39 cellular contexts compared by ENCODE assay signal in the genomic region with DNA sequence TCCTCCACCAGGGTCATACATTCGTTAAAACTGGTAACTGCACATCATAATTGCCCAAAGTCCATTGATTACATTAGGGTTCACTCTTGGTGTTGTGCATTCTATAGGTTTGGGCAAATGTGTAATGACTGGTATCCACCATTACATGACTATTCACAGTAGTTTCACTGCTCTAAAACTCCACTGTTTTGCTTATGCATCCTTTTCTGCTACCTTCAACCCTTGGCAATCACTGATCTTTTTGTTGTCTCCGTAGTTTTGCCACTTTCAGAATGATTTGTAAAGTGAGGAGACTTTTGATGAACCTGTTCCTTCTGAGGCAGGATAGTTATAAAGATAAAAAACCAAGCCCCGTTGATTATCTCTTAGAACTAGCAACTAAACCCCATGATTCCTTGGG.
"Had no signal": no experiment of that assay in that cellular context is flagged by ENCODE, and none has a peak within 500 bp of the region (broad histone marks: within the 10 kb centered on the region; RNA-seq: fewer than 3 reads in every experiment).

No MANE protein-coding gene starts in this region.

- H3K36me3 ChIP-seq: adrenal gland, ascending aorta, brain microvascular endothelial cell, breast epithelium, cardiac muscle cell had no signal

- H3K27me3 ChIP-seq: adrenal gland, ascending aorta, body of pancreas, brain microvascular endothelial cell, breast epithelium, cardiac muscle cell had no signal

- H3K9me3 Mint-ChIP-seq: activated naive CD4-positive, alpha-beta T cell treated with anti-CD3 and anti-CD28 coated beads for 36 hours; activated naive CD4-positive, alpha-beta T cell treated with anti-CD3 and anti-CD28 coated beads, Interleukin-2, amount 10 ng/mL, durations not matched to agents 7 days and 5 days; activated naive CD4-positive, alpha-beta T cell treated with anti-CD3 and anti-CD28 coated beads, Interleukin-2, amount 50 U/mL, for 24 hours; activated naive CD8-positive, alpha-beta T cell treated with anti-CD3 and anti-CD28 coated beads for 36 hours; activated naive CD8-positive, alpha-beta T cell treated with anti-CD3 and anti-CD28 coated beads, Interleukin-2, amount 10 ng/mL, durations not matched to agents 7 days and 5 days; activated T-cell treated with anti-CD3 and anti-CD28 coated beads, Interleukin-2, amount 50 U/mL, for 24 hours; activated T-cell treated with anti-CD3 and anti-CD28 coated beads, Interleukin-2, amount 50 U/mL, for 4 hours; activated T-cell treated with anti-CD3 and anti-CD28 coated beads, Interleukin-2, amount 50 U/mL, for 72 hours; activated T-helper 1 cell treated with anti-CD3 and anti-CD28 coated beads, Interleukin-12 subunit alpha, Interleukin-12 subunit beta, Interleukin-2, Interleukin-4 antibody, amounts not matched to agents 30 ng/mL and 10 ng/mL and 1 ng/mL, durations not matched to agents 14 hours and 24 hours and 36 hours; activated T-helper 17 cell treated with anti-CD3 and anti-CD28 coated beads, Interleukin-2, amount 50 U/mL, for 72 hours; activated T-helper 2 cell treated with anti-CD3 and anti-CD28 coated beads, Interferon-gamma antibody, Interleukin-2, Interleukin-4, amounts not matched to agents 10 μg/mL and 5 μg/mL and 100 μg/mL, durations not matched to agents 14 hours and 24 hours and 36 hours; brain; central memory CD8-positive, alpha-beta T cell had no signal

- DNase-seq: activated effector memory CD4-positive, alpha-beta T cell treated with anti-CD3 and anti-CD28 coated beads, Interleukin-2, amount 50 U/mL, for 16 hours; activated effector memory CD4-positive, alpha-beta T cell treated with Interleukin-2 at 50 U/mL for 16 hours; activated gamma-delta T cell; activated gamma-delta T cell treated with Interleukin-2 at 50 U/mL for 16 hours; activated naive CD4-positive, alpha-beta T cell; activated naive CD4-positive, alpha-beta T cell treated with anti-CD3 and anti-CD28 coated beads for 36 hours; activated naive CD4-positive, alpha-beta T cell treated with anti-CD3 and anti-CD28 coated beads, Interleukin-2, amount 10 ng/mL, durations not matched to agents 7 days and 5 days; activated naive CD4-positive, alpha-beta T cell treated with anti-CD3 and anti-CD28 coated beads, Interleukin-2, amount 50 U/mL, for 16 hours; activated naive CD4-positive, alpha-beta T cell treated with Interleukin-2 at 50 U/mL for 16 hours; activated naive CD8-positive, alpha-beta T cell treated with anti-CD3 and anti-CD28 coated beads for 36 hours; activated naive CD8-positive, alpha-beta T cell treated with anti-CD3 and anti-CD28 coated beads, Interleukin-2, amount 10 ng/mL, durations not matched to agents 7 days and 5 days; activated T-cell treated with anti-CD3 and anti-CD28 coated beads, Interleukin-2, amount 50 U/mL, for 24 hours; activated T-cell treated with anti-CD3 and anti-CD28 coated beads, Interleukin-2, amount 50 U/mL, for 4 hours; activated T-cell treated with anti-CD3 and anti-CD28 coated beads, Interleukin-2, amount 50 U/mL, for 48 hours; activated T-cell treated with anti-CD3 and anti-CD28 coated beads, Interleukin-2, amount 50 U/mL, for 72 hours; adrenal gland; amniotic stem cell; amygdala; anterior cingulate cortex; aorta; body of pancreas; brain microvascular endothelial cell; caudate nucleus; central memory CD4-positive, alpha-beta T cell; cerebellar nuclear complex had no signal

- ATAC-seq: activated naive CD4-positive, alpha-beta T cell treated with anti-CD3 and anti-CD28 coated beads, Interleukin-2, amount 50 U/mL, for 72 hours; activated T-cell treated with anti-CD3 and anti-CD28 coated beads, Interleukin-2, amount 50 U/mL, for 4 hours; activated T-helper 17 cell treated with anti-CD3 and anti-CD28 coated beads, Interleukin-2, amount 50 U/mL, for 72 hours; body of pancreas had no signal

- H3K4me1 Mint-ChIP-seq: activated naive CD4-positive, alpha-beta T cell treated with anti-CD3 and anti-CD28 coated beads, Interleukin-2, amount 10 ng/mL, durations not matched to agents 7 days and 5 days; activated naive CD4-positive, alpha-beta T cell treated with anti-CD3 and anti-CD28 coated beads, Interleukin-2, amount 50 U/mL, for 24 hours; activated naive CD8-positive, alpha-beta T cell treated with anti-CD3 and anti-CD28 coated beads for 36 hours; activated naive CD8-positive, alpha-beta T cell treated with anti-CD3 and anti-CD28 coated beads, Interleukin-2, amount 10 ng/mL, durations not matched to agents 7 days and 5 days; activated T-helper 17 cell treated with anti-CD3 and anti-CD28 coated beads, Interleukin-2, amount 50 U/mL, for 72 hours; central memory CD8-positive, alpha-beta T cell had no signal

- H3K4me3 Mint-ChIP-seq: activated naive CD4-positive, alpha-beta T cell treated with anti-CD3 and anti-CD28 coated beads for 36 hours; activated naive CD4-positive, alpha-beta T cell treated with anti-CD3 and anti-CD28 coated beads, Interleukin-2, amount 10 ng/mL, durations not matched to agents 7 days and 5 days; activated naive CD4-positive, alpha-beta T cell treated with anti-CD3 and anti-CD28 coated beads, Interleukin-2, amount 50 U/mL, for 24 hours; activated naive CD8-positive, alpha-beta T cell; activated naive CD8-positive, alpha-beta T cell treated with anti-CD3 and anti-CD28 coated beads for 36 hours; activated naive CD8-positive, alpha-beta T cell treated with anti-CD3 and anti-CD28 coated beads, Interleukin-2, amount 10 ng/mL, durations not matched to agents 7 days and 5 days; activated T-cell treated with anti-CD3 and anti-CD28 coated beads, Interleukin-2, amount 50 U/mL, for 24 hours; activated T-cell treated with anti-CD3 and anti-CD28 coated beads, Interleukin-2, amount 50 U/mL, for 4 hours; activated T-cell treated with anti-CD3 and anti-CD28 coated beads, Interleukin-2, amount 50 U/mL, for 72 hours; activated T-helper 1 cell treated with anti-CD3 and anti-CD28 coated beads, Interleukin-12 subunit alpha, Interleukin-12 subunit beta, Interleukin-2, Interleukin-4 antibody, amounts not matched to agents 30 ng/mL and 10 ng/mL and 1 ng/mL, durations not matched to agents 14 hours and 24 hours and 36 hours; activated T-helper 17 cell treated with anti-CD3 and anti-CD28 coated beads, Interleukin-2, amount 50 U/mL, for 72 hours; brain; central memory CD8-positive, alpha-beta T cell had no signal

- FAIRE-seq: astrocyte, bronchial epithelial cell, colon had no signal

- H3K4me1 ChIP-seq: adrenal gland, ascending aorta, breast epithelium had no signal

- H3K4me3 ChIP-seq: adrenal gland, ascending aorta, body of pancreas, breast epithelium, cardiac muscle cell had no signal

- H3K27ac ChIP-seq: adrenal gland, ascending aorta, body of pancreas, brain microvascular endothelial cell, breast epithelium, cardiac muscle cell had no signal

- H3K27me3 Mint-ChIP-seq: activated naive CD4-positive, alpha-beta T cell treated with anti-CD3 and anti-CD28 coated beads, Interleukin-2, amount 10 ng/mL, durations not matched to agents 7 days and 5 days; activated naive CD4-positive, alpha-beta T cell treated with anti-CD3 and anti-CD28 coated beads, Interleukin-2, amount 50 U/mL, for 24 hours; central memory CD8-positive, alpha-beta T cell had no signal

- H3K9me3 ChIP-seq: adrenal gland, ascending aorta, body of pancreas, breast epithelium had no signal

- H3K27ac Mint-ChIP-seq: activated naive CD4-positive, alpha-beta T cell treated with anti-CD3 and anti-CD28 coated beads for 36 hours; activated naive CD4-positive, alpha-beta T cell treated with anti-CD3 and anti-CD28 coated beads, Interleukin-2, amount 10 ng/mL, durations not matched to agents 7 days and 5 days; activated naive CD4-positive, alpha-beta T cell treated with anti-CD3 and anti-CD28 coated beads, Interleukin-2, amount 50 U/mL, for 24 hours; activated naive CD4-positive, alpha-beta T cell treated with anti-CD3 and anti-CD28 coated beads, Interleukin-2, amount 50 U/mL, for 72 hours; activated naive CD8-positive, alpha-beta T cell; activated naive CD8-positive, alpha-beta T cell treated with anti-CD3 and anti-CD28 coated beads for 36 hours; activated naive CD8-positive, alpha-beta T cell treated with anti-CD3 and anti-CD28 coated beads, Interleukin-2, amount 10 ng/mL, durations not matched to agents 7 days and 5 days; activated T-cell treated with anti-CD3 and anti-CD28 coated beads, Interleukin-2, amount 50 U/mL, for 24 hours; activated T-cell treated with anti-CD3 and anti-CD28 coated beads, Interleukin-2, amount 50 U/mL, for 72 hours; activated T-helper 1 cell treated with anti-CD3 and anti-CD28 coated beads, Interleukin-12 subunit alpha, Interleukin-12 subunit beta, Interleukin-2, Interleukin-4 antibody, amounts not matched to agents 30 ng/mL and 10 ng/mL and 1 ng/mL, durations not matched to agents 14 hours and 24 hours and 36 hours; activated T-helper 17 cell treated with anti-CD3 and anti-CD28 coated beads, Interleukin-2, amount 50 U/mL, for 72 hours; activated T-helper 2 cell treated with anti-CD3 and anti-CD28 coated beads, Interferon-gamma antibody, Interleukin-2, Interleukin-4, amounts not matched to agents 10 μg/mL and 5 μg/mL and 100 μg/mL, durations not matched to agents 14 hours and 24 hours and 36 hours; brain had no signal

- H3K36me3 Mint-ChIP-seq: activated naive CD4-positive, alpha-beta T cell treated with anti-CD3 and anti-CD28 coated beads, Interleukin-2, amount 10 ng/mL, durations not matched to agents 7 days and 5 days; activated naive CD4-positive, alpha-beta T cell treated with anti-CD3 and anti-CD28 coated beads, Interleukin-2, amount 50 U/mL, for 24 hours; activated naive CD4-positive, alpha-beta T cell treated with anti-CD3 and anti-CD28 coated beads, Interleukin-2, amount 50 U/mL, for 72 hours; activated naive CD8-positive, alpha-beta T cell; activated naive CD8-positive, alpha-beta T cell treated with anti-CD3 and anti-CD28 coated beads for 36 hours; activated naive CD8-positive, alpha-beta T cell treated with anti-CD3 and anti-CD28 coated beads, Interleukin-2, amount 10 ng/mL, durations not matched to agents 7 days and 5 days; brain had no signal
